8 cellular contexts compared by ENCODE assay signal in genomic region chr12:29317556-29318363, GRCh38.
A peak's percentile ranks its signal among the peaks of the same experiment; 100 is the strongest.
DNase-seq lines count a peak whose midpoint lies in the region; ATAC-seq, FAIRE-seq and TF ChIP-seq lines count a peak whose summit lies in the region.

No MANE protein-coding gene starts in this region.

- H3K4me3 ChIP-seq in AG10803 (ENCODE audit: low read length) (no peak overlapping the region), breast epithelium (no peak overlapping the region)

- H3K27me3 ChIP-seq in breast epithelium, result no peaks in the 10 kb centered on the region

- peak; percentile 57 for TF ChIP-seq CTCF in AG10803 (conservative IDR thresholded peaks at IDR 0.05; ENCODE audit: low read length)
- TF ChIP-seq CTCF in breast epithelium (IDR thresholded peaks at IDR 0.05), result peak in 2 of 3 donors; percentile 53 to 77

- no peaks in the 10 kb centered on the region for H3K9me3 ChIP-seq in breast epithelium

- no peak overlapping the region for H3K27ac ChIP-seq in breast epithelium

- peak; percentile 99 for ATAC-seq in HG02870 (IDR thresholded peaks at IDR 0.05; ENCODE audit: unreplicated experiment)

- FAIRE-seq in GM18507 (lab: Jason Lieb, UNC), result peak; percentile 87

- no peak for TF ChIP-seq POLR2A in breast epithelium (IDR thresholded peaks at IDR 0.05)

- H3K4me1 ChIP-seq in breast epithelium, result no peaks in the 10 kb centered on the region

- intact Hi-C loops in breast epithelium (cut with DNase I; ENCODE audit: low total_unique reads), result no loop called here

- DNase-seq in AG10803 (ENCODE audit: low read depth) (peak; percentile 42), GM18507 (ENCODE audit: extremely low spot score, insufficient read length, low read depth) (peak; percentile 5), NCI-H1417 (lab: John Stamatoyannopoulos, UW) (peak; percentile 40 to 81 (median 64)), SW 1271 (lab: John Stamatoyannopoulos, UW) (peak; percentile 25 to 80), breast epithelium (ENCODE audit: low spot score in 2 of 2) (no peak), iris pigment epithelial cell (ENCODE audit: low read depth) (peak; percentile 52)
- peak; percentile 4 to 12 for DNase-seq in stimulated activated CD4-positive, alpha-beta T cell treated with anti-CD3 and anti-CD28 coated beads, Interleukin-2, amount 100 ng/mL, for 48 hours

- no peaks in the 10 kb centered on the region for H3K36me3 ChIP-seq in breast epithelium

Comparison
In these comparisons a context has a peak if more than half of its experiments do, and no peak if none do; other contexts are left out.
1. DNase-seq: peak in AG10803 (single experiment), GM18507 (single experiment), NCI-H1417 (3 of 3), SW 1271 (2 of 2), iris pigment epithelial cell (single experiment) and stimulated activated CD4-positive, alpha-beta T cell treated with anti-CD3 and anti-CD28 coated beads, Interleukin-2, amount 100 ng/mL, for 48 hours (2 of 2); none in breast epithelium (0 of 2).